Comparison of ENCODE assay signal across 1 cellular context in the genomic region with DNA sequence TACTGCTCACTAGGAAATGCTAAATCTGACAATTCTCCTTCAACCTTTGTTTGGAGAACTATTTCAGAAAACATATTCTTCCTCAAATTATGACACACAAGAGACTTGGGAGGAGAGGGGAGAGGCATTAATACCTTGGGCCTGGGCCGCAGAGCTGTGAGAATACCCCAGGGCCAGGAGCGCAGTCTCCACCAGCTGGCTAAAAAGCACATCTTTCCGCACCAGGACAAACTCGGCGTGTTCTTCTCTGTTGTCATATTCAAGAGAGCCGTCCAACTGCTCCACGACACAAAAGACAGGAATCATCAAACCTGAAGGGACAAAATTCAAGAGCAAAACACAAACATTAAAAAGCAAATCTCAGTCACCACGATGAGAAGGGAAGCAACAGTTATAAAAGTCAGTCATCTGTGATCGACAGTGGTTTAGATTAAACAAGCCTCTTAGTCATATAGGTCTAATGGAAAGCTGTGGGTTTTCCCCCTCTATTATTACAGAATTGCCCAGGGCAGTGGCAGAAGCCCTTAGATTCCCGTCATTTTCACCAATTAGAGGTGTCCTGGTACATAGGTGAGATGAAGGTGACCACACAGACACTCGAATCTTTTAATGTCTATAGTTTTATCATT.
TF ChIP-seq lines count a peak whose summit lies in the region.

No MANE protein-coding gene starts in this region.

TF ChIP-seq in HEK293T, 16 proteins besides CTCF, POLR2A, EP300 and RAD21 (continued from another document):
- TF ChIP-seq, protein P1, sequence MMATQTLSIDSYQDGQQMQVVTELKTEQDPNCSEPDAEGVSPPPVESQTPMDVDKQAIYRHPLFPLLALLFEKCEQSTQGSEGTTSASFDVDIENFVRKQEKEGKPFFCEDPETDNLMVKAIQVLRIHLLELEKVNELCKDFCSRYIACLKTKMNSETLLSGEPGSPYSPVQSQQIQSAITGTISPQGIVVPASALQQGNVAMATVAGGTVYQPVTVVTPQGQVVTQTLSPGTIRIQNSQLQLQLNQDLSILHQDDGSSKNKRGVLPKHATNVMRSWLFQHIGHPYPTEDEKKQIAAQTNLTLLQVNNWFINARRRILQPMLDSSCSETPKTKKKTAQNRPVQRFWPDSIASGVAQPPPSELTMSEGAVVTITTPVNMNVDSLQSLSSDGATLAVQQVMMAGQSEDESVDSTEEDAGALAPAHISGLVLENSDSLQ (IDR thresholded peaks at IDR 0.05), result peak; percentile 80
